20 cellular contexts compared by ENCODE assay signal in genomic region chr17:4502466-4503154, GRCh38. TPM values are rescaled to one million over a fixed set of nuclear protein-coding genes. Genes with fewer than 3 reads are reported as not detected.
DNase-seq lines count a peak whose midpoint lies in the region; ATAC-seq and TF ChIP-seq lines count a peak whose summit lies in the region.
"Had no signal": no experiment of that assay in that cellular context is flagged by ENCODE, and none has a peak within 500 bp of the region (broad histone marks: within the 10 kb centered on the region; RNA-seq: fewer than 3 reads in every experiment).

No MANE protein-coding gene starts in this region.

- CTCF ChIA-PET in Caco-2 (lab: Charles Lee), result no interaction called here

- H3K36me3 ChIP-seq in BLaER1 treated with 17β-estradiol and CSF1 and Interleukin-3, amounts not matched to agents 10 nM and 100 nM, result no peaks in the 10 kb centered on the region
- H3K36me3 ChIP-seq in BE2C, result no peaks in the 10 kb centered on the region
- no peaks in the 10 kb centered on the region for H3K36me3 ChIP-seq in Caco-2 (ENCODE audit: control insufficient read depth, insufficient read depth, low read length)

- peak overlapping the region in 3 of 5 experiments; percentile 28 to 50 (median 37) for H3K27ac Mint-ChIP-seq in brain
- H3K27ac Mint-ChIP-seq in Caco-2 (ENCODE audit: unreplicated experiment), result no peak overlapping the region

- H3K4me1 Mint-ChIP-seq in brain, result peaks cover 48% of the 10 kb centered on the region
- peaks cover 5% of the 10 kb centered on the region for H3K4me1 Mint-ChIP-seq in Caco-2 (ENCODE audit: low read depth, unreplicated experiment)

- no peaks in the 10 kb centered on the region for H3K36me3 Mint-ChIP-seq in brain
- H3K36me3 Mint-ChIP-seq in Caco-2 (ENCODE audit: insufficient read depth, unreplicated experiment), result no peaks in the 10 kb centered on the region

- H3K9me3 ChIP-seq in BLaER1 treated with 17β-estradiol and CSF1 and Interleukin-3, amounts not matched to agents 10 nM and 100 nM (replicated peaks in 1 of 11), result no peaks in the 10 kb centered on the region
- H3K9me3 ChIP-seq in BE2C (no peaks in the 10 kb centered on the region), Caco-2 (no peaks in the 10 kb centered on the region)

- H3K27me3 Mint-ChIP-seq in brain (peaks cover 39% of the 10 kb centered on the region), Caco-2 (ENCODE audit: insufficient read depth, unreplicated experiment) (peaks cover 3% of the 10 kb centered on the region)

- peaks cover 0 to 32% (median 0%) of the 10 kb centered on the region in 11 experiments; a peak in 10 of 22 replicates for H3K27me3 ChIP-seq in BLaER1 treated with 17β-estradiol and CSF1 and Interleukin-3, amounts not matched to agents 10 nM and 100 nM
- H3K27me3 ChIP-seq in BE2C, result peaks cover 23% of the 10 kb centered on the region
- H3K27me3 ChIP-seq in Caco-2 (replicated peaks; ENCODE audit: control insufficient read depth, insufficient read depth, low read length), result no peaks in the 10 kb centered on the region

- BruUV-seq in Caco-2 (replicated peaks; lab: Mats Ljungman, UMichigan), result no TSS peak

- ATAC-seq in GM18498 (IDR thresholded peaks at IDR 0.05; ENCODE audit: unreplicated experiment), result no peak
- ATAC-seq: HepG2 had no signal

- H3K9me3 Mint-ChIP-seq in brain (peaks cover 0 to under 1% (median 0%) of the 10 kb centered on the region in 5 experiments), Caco-2 (ENCODE audit: unreplicated experiment) (no peaks in the 10 kb centered on the region)

- H3K27ac ChIP-seq in BLaER1 treated with 17β-estradiol and CSF1 and Interleukin-3, amounts not matched to agents 10 nM and 100 nM, result no peak overlapping the region
- H3K27ac ChIP-seq: C4-2B, KMS-11 had no signal

- peak; percentile 31 for DNase-seq in NCI-H2029 (lab: John Stamatoyannopoulos, UW)
- no peak for DNase-seq in NCI-H2029 treated with DMSO at 0.1 percent for 48 hours (lab: John Stamatoyannopoulos, UW)
- peak; percentile 89 for DNase-seq in islet precursor cell
- DNase-seq in BE2C, result no peak
- no peak for DNase-seq in Caco-2
- DNase-seq: 8988T, DND-41, GF-D8, GOT3, MM.1S, NCI-H1105, NCI-H1694 treated with DMSO at 0.1 percent for 48 hours, NCI-H226, NCI-H526 had no signal

- no peak overlapping the region for H3K9ac ChIP-seq in BLaER1 treated with 17β-estradiol and CSF1 and Interleukin-3, amounts not matched to agents 10 nM and 100 nM
- H3K9ac ChIP-seq: KMS-11 had no signal

- H4K20me1 ChIP-seq in BLaER1 treated with 17β-estradiol and CSF1 and Interleukin-3, amounts not matched to agents 10 nM and 100 nM, result peaks cover 0 to 76% (median 13%) of the 10 kb centered on the region in 11 experiments; a peak in 11 of 22 replicates

- H3K4me2 ChIP-seq in BLaER1 treated with 17β-estradiol and CSF1 and Interleukin-3, amounts not matched to agents 10 nM and 100 nM, result peak overlapping the region in 8 of 11 experiments; percentile 2 to 81 (median 75); a peak in 8 of 22 replicates
- H3K4me2 ChIP-seq: KMS-11 had no signal

- peak overlapping the region; percentile 48 to 60 (median 53) for H3K4me3 Mint-ChIP-seq in brain
- H3K4me3 Mint-ChIP-seq in Caco-2 (ENCODE audit: unreplicated experiment), result no peak overlapping the region

- no peak for TF ChIP-seq CTCF in brain (conservative IDR thresholded peaks at IDR 0.05)
- TF ChIP-seq CTCF in BE2C (IDR thresholded peaks at IDR 0.05; ENCODE audit: low read depth, low read length), result no peak
- no peak for TF ChIP-seq CTCF in Caco-2 (IDR thresholded peaks at IDR 0.05; ENCODE audit: insufficient read depth in 1 of 2, low read depth in 1 of 2, low read length in 1 of 2, severe bottlenecking in 1 of 2, unreplicated experiment in 1 of 2)

- peaks cover 48 to 91% (median 86%) of the 10 kb centered on the region in 10 experiments for H3K4me1 ChIP-seq in BLaER1 treated with 17β-estradiol and CSF1 and Interleukin-3, amounts not matched to agents 10 nM and 100 nM
- no peaks in the 10 kb centered on the region for H3K4me1 ChIP-seq in BE2C
- no peaks in the 10 kb centered on the region for H3K4me1 ChIP-seq in Caco-2

- POLR2A ChIA-PET in Caco-2 (lab: Charles Lee), result no interaction called here

- intact Hi-C loops in Caco-2 (cut with micrococcal nuclease; ENCODE audit: unreplicated experiment), result no loop called here

- H3K4me3 ChIP-seq in BLaER1 treated with 17β-estradiol and CSF1 and Interleukin-3, amounts not matched to agents 10 nM and 100 nM, result no peak overlapping the region
- H3K4me3 ChIP-seq in BE2C (ENCODE audit: low read depth, low read length) (no peak overlapping the region), Caco-2 (ENCODE audit: low read depth, low read length) (no peak overlapping the region)

RNA-seq across cellular contexts. Expression of gene SPNS2, which starts 3.9 kb away (rescaled TPM):
- 17.9 TPM for polyA plus RNA-seq in brain (ENCODE audit: insufficient read depth, low read depth, low replicate concordance)
- 3.6 TPM for polyA plus RNA-seq in BE2C (2012; ENCODE audit: insufficient read depth, insufficient read length, low read depth)
- 1.00 TPM in 2 replicates for total RNA-seq in Caco-2 (2022)
- total RNA-seq: HepG2 had no signal

RNA-seq across cellular contexts. Expression of gene MYBBP1A, which starts 52.6 kb away (rescaled TPM):
- polyA plus RNA-seq in brain (ENCODE audit: insufficient read depth, low read depth, low replicate concordance), result 35.0 TPM
- 97.1 TPM for polyA plus RNA-seq in BE2C (2012; ENCODE audit: insufficient read depth, insufficient read length, low read depth)
- 44.5 and 47.4 TPM in 2 replicates for total RNA-seq in Caco-2 (2022)

RNA-seq across cellular contexts. Expression of gene GGT6, which starts 57.8 kb away (rescaled TPM):
- polyA plus RNA-seq in brain (ENCODE audit: insufficient read depth, low read depth, low replicate concordance), result 0.17 TPM
- not detected for polyA plus RNA-seq in BE2C (2012; ENCODE audit: insufficient read depth, insufficient read length, low read depth)
- total RNA-seq in Caco-2 (2022), result not detected in 2 replicates

Comparison
In these comparisons a context has a peak if more than half of its experiments do, and no peak if none do; other contexts are left out.
1. DNase-seq: peak in NCI-H2029 (single experiment) and islet precursor cell (single experiment); none in NCI-H2029 treated with DMSO at 0.1 percent for 48 hours (single experiment), BE2C (single experiment) and Caco-2 (0 of 2).